8 cellular contexts compared by ENCODE assay signal in genomic region chr10:99560277-99561126, GRCh38. TPM values are rescaled to one million over a fixed set of nuclear protein-coding genes. Genes with fewer than 3 reads are reported as not detected.
A peak's percentile ranks its signal among the peaks of the same experiment; 100 is the strongest.
DNase-seq lines count a peak whose midpoint lies in the region; ATAC-seq and TF ChIP-seq lines count a peak whose summit lies in the region.

No MANE protein-coding gene starts in this region.

- RAD21 ChIA-PET in HCT116 (lab: Charles Lee; ENCODE audit: low non-redundant PET in 1 of 2, low total read pairs in 2 of 2, uncharacterized antibody in 2 of 2, unreplicated experiment in 2 of 2) = interaction anchor here (0.6 to 1.7 kb wide), 3 partner anchors 51 to 345 kb away, joined by 3 to 5 read pairs (median 5); no protein-coding TSS in a partner anchor

- POLR2A ChIA-PET in HCT116 (lab: Charles Lee) = interaction anchor here (0.7 to 1.1 kb wide), 2 partner anchors 41 to 130 kb away, joined by 4 to 8 read pairs; partner anchors contain the start of gene GOT1
- POLR2A ChIA-PET in Panc1 (lab: Charles Lee) = no interaction called here

- peak overlapping the region; percentile 41 for H3K4me2 ChIP-seq in HCT116 (ENCODE audit: low read length)

- CTCF ChIA-PET in HCT116 (lab: Charles Lee) (interaction anchor here (0.6 to 4.8 kb wide), 22 partner anchors 8 to 406 kb away, joined by 3 to 52 read pairs (median 4); no protein-coding TSS in a partner anchor), Panc1 (lab: Charles Lee) (interaction anchor here (0.6 to 1.7 kb wide), 5 partner anchors 16 to 125 kb away, joined by 3 to 9 read pairs (median 3); no protein-coding TSS in a partner anchor)

- peak overlapping the region; percentile 77 for H2AFZ ChIP-seq in HCT116 (ENCODE audit: low read depth, low read length, poor library complexity, severe bottlenecking)

- intact Hi-C loops in HCT116 (cut with micrococcal nuclease) (loop anchor here (1.0 kb wide), 2 partner anchors 52 to 151 kb away; no protein-coding TSS in a partner anchor), Panc1 (cut with micrococcal nuclease; ENCODE audit: unreplicated experiment) (loop anchor here (1.0 to 10.0 kb wide), 2 partner anchors 52 to 154 kb away; no protein-coding TSS in a partner anchor)

- peak; percentile 94 for ATAC-seq in HCT116
- ATAC-seq in Panc1 = peak; percentile 89
- no peak for ATAC-seq in GM19324 (IDR thresholded peaks at IDR 0.05; ENCODE audit: low FRiP score, unreplicated experiment)

- no peaks in the 10 kb centered on the region for H3K9me2 ChIP-seq in HCT116 (ENCODE audit: insufficient read depth)

- no peak overlapping the region for H3K27ac ChIP-seq in HCT116 (ENCODE audit: low read depth, low read length)
- H3K27ac ChIP-seq in Panc1 (ENCODE audit: low read length) = no peak overlapping the region

- no peaks in the 10 kb centered on the region for H3K36me3 ChIP-seq in HCT116 (ENCODE audit: control insufficient read depth in 1 of 2, insufficient read depth in 2 of 2, low read length in 2 of 2)
- no peaks in the 10 kb centered on the region for H3K36me3 ChIP-seq in Panc1 (ENCODE audit: control insufficient read depth, insufficient read depth, low read length)

- H3K9me3 ChIP-seq in HCT116 (ENCODE audit: control insufficient read depth in 1 of 2, insufficient read depth in 1 of 2, low read depth in 1 of 2, low read length in 2 of 2) (no peaks in the 10 kb centered on the region), Panc1 (ENCODE audit: control insufficient read depth, insufficient read depth, low read depth, low read length) (no peaks in the 10 kb centered on the region)

- H3K4me3 ChIP-seq in HCT116 (replicated peaks in 1 of 2; ENCODE audit: low read depth in 1 of 2, low read length in 2 of 2) (no peak overlapping the region), Panc1 (ENCODE audit: low read depth in 2 of 2, low read length in 2 of 2) (no peak overlapping the region)

- no peak for TF ChIP-seq POLR2A in HCT116 (IDR thresholded peaks at IDR 0.05; ENCODE audit: borderline replicate concordance, extremely low read depth, insufficient read depth, insufficient read length)

- BruUV-seq in HCT116 (replicated peaks; lab: Mats Ljungman, UMichigan) (no TSS peak), Panc1 (replicated peaks; lab: Mats Ljungman, UMichigan) (no TSS peak)

- H3K27me3 ChIP-seq in HCT116 (ENCODE audit: insufficient read depth, low read length) = no peaks in the 10 kb centered on the region; the same call in 1 of the 2 replicates
- peaks cover 7% of the 10 kb centered on the region; the same call in 1 of the 2 replicates for H3K27me3 ChIP-seq in Panc1 (ENCODE audit: control insufficient read depth, insufficient read depth, low read length)

- TF ChIP-seq RAD21 in HCT116 (IDR thresholded peaks at IDR 0.05; ENCODE audit: low read depth) = peak; percentile 94

- H3K4me1 ChIP-seq in HCT116 (ENCODE audit: control insufficient read depth in 1 of 2, insufficient read depth in 2 of 2, low read length in 2 of 2) (peaks cover 0 to 4% of the 10 kb centered on the region in 2 experiments; a peak in 1 of 4 replicates), Panc1 (ENCODE audit: control insufficient read depth, insufficient read depth, low read length) (no peaks in the 10 kb centered on the region)

- H3K79me2 ChIP-seq in HCT116 (ENCODE audit: insufficient read depth, low read length) = no peaks in the 10 kb centered on the region

- peak; percentile 42 for DNase-seq in COR-L47 (lab: John Stamatoyannopoulos, UW)
- DNase-seq in HCT116 (ENCODE audit: low read depth, low spot score) = peak; percentile 61
- DNase-seq in Panc1 (ENCODE audit: low read depth, low spot score) = peak; percentile 28
- peak; percentile 18 for DNase-seq in activated naive CD4-positive, alpha-beta T cell treated with anti-CD3 and anti-CD28 coated beads, Interleukin-2, amount 50 U/mL, for 16 hours
- peak; percentile 77 for DNase-seq in iPS-NIHi11 (ENCODE audit: low spot score)
- DNase-seq in stimulated activated CD4-positive, alpha-beta T cell treated with anti-CD3 and anti-CD28 coated beads, TNF-alpha, amount 100 ng/mL, for 1 hour (ENCODE audit: low read depth in 3 of 3, low spot score in 1 of 3) = peak in 2 of 3 donors; percentile 0 to 11
- DNase-seq in middle frontal gyrus (ENCODE audit: extremely low spot score, low spot score) = no peak

- peak; percentile 81 to 99 (median 92) for TF ChIP-seq CTCF in HCT116 (IDR thresholded peaks at IDR 0.05 in 2 of 3, conservative IDR thresholded peaks at IDR 0.05 in 1 of 3; ENCODE audit: borderline replicate concordance in 1 of 3, insufficient read depth in 1 of 3, low read depth in 2 of 3, low read length in 2 of 3)
- TF ChIP-seq CTCF in Panc1 (IDR thresholded peaks at IDR 0.05) = peak; percentile 93

- in situ Hi-C loops in Panc1 (cut with HindIII; ENCODE audit: low pct_unique_long_range_greater_than_20kb, low sequenced_read_pairs) = no loop called here

- no peak overlapping the region for H3K9ac ChIP-seq in HCT116 (ENCODE audit: low read length)

- no peaks in the 10 kb centered on the region for H4K20me1 ChIP-seq in HCT116 (ENCODE audit: insufficient read depth)

TF ChIP-seq in HCT116, 20 proteins besides CTCF, POLR2A, EP300 and RAD21:
- TF ChIP-seq JUND (IDR thresholded peaks at IDR 0.05) (no peak), POLR2AphosphoS5 (IDR thresholded peaks at IDR 0.05; ENCODE audit: low read depth, low read length) (no peak), ATF3 (IDR thresholded peaks at IDR 0.05) (no peak), ZFX (IDR thresholded peaks at IDR 0.05) (no peak), EZH2phosphoT487 (IDR thresholded peaks at IDR 0.05; ENCODE audit: borderline replicate concordance) (no peak), SIN3A (IDR thresholded peaks at IDR 0.05; ENCODE audit: low read depth) (no peak), EGR1 (IDR thresholded peaks at IDR 0.05; ENCODE audit: low read depth) (no peak), CBX3 (IDR thresholded peaks at IDR 0.05; ENCODE audit: low read depth) (no peak)
TF ChIP-seq in HCT116: peak in this region for 0.

RNA-seq across cellular contexts. Expression of gene NKX2-3, which starts 27.8 kb away (rescaled TPM):
- total RNA-seq in HCT116 (2021; ENCODE audit: unreplicated experiment) (not detected), Panc1 (2021; ENCODE audit: unreplicated experiment) (0.15 TPM)
- polyA plus RNA-seq in HCT116 (2012) = not detected in 2 replicates
- polyA plus RNA-seq in Panc1 (2012; ENCODE audit: insufficient read length) = 0.13 TPM

RNA-seq across cellular contexts. Expression of gene SLC25A28, which starts 59.7 kb away (rescaled TPM):
- 59.5 TPM for total RNA-seq in HCT116 (2021; ENCODE audit: unreplicated experiment)
- polyA plus RNA-seq in HCT116 (2012) = 51.5 and 64.6 TPM in 2 replicates
- total RNA-seq in Panc1 (2021; ENCODE audit: unreplicated experiment) = 42.8 TPM
- 44.8 TPM for polyA plus RNA-seq in Panc1 (2012; ENCODE audit: insufficient read length)
